Comparison of ENCODE assay signal across 1 cellular context in genomic region chr6:116680880-116681672, GRCh38.
TF ChIP-seq lines count a peak whose summit lies in the region.

Gene KPNA5 (plus strand): TSS chr6:116681211. CDS start chr6:116681335, 124 bp downstream.

TF ChIP-seq in K562, 482 proteins besides CTCF, POLR2A, EP300 and RAD21 (continued from another document and continues in another):
- TF ChIP-seq ZBTB9 (CRISPR knock-in tag; IDR thresholded peaks at IDR 0.05), result peak; percentile 51; the same call in 1 of the 2 replicates
- TF ChIP-seq C11orf30 (IDR thresholded peaks at IDR 0.05; ENCODE audit: low read depth), result no peak; the same call in 1 of the 2 replicates
- TF ChIP-seq, protein P1, sequence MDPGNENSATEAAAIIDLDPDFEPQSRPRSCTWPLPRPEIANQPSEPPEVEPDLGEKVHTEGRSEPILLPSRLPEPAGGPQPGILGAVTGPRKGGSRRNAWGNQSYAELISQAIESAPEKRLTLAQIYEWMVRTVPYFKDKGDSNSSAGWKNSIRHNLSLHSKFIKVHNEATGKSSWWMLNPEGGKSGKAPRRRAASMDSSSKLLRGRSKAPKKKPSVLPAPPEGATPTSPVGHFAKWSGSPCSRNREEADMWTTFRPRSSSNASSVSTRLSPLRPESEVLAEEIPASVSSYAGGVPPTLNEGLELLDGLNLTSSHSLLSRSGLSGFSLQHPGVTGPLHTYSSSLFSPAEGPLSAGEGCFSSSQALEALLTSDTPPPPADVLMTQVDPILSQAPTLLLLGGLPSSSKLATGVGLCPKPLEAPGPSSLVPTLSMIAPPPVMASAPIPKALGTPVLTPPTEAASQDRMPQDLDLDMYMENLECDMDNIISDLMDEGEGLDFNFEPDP (CRISPR knock-in tag; IDR thresholded peaks at IDR 0.05), result no peak
- TF ChIP-seq NFXL1 (CRISPR knock-in tag; IDR thresholded peaks at IDR 0.05), result no peak
- peak; percentile 11; the same call in 1 of the 2 replicates for TF ChIP-seq RFX1 (IDR thresholded peaks at IDR 0.05)
- TF ChIP-seq ZNF785 (CRISPR knock-in tag; IDR thresholded peaks at IDR 0.05), result no peak
- TF ChIP-seq RBM14 (IDR thresholded peaks at IDR 0.05; ENCODE audit: borderline replicate concordance, insufficient read depth, low read depth, low read length), result no peak
- peak in 1 of 2 experiments; percentile 49; a peak in 1 of 4 replicates for TF ChIP-seq UBTF (IDR thresholded peaks at IDR 0.05; ENCODE audit: borderline replicate concordance in 1 of 2, low read depth in 2 of 2, low read length in 2 of 2)
- peak; percentile 73 for TF ChIP-seq CTBP1 (IDR thresholded peaks at IDR 0.05; ENCODE audit: borderline replicate concordance)
- TF ChIP-seq RB1 (IDR thresholded peaks at IDR 0.05; ENCODE audit: low read depth), result peak; percentile 79
- TF ChIP-seq FIP1L1 (IDR thresholded peaks at IDR 0.05; ENCODE audit: low read depth, low read length, poor library complexity, severe bottlenecking), result peak; percentile 63
- peak; percentile 32 for TF ChIP-seq HMGN3 (IDR thresholded peaks at IDR 0.05; ENCODE audit: borderline replicate concordance, extremely low read depth, insufficient read length, low read depth, low read length)
- TF ChIP-seq CLOCK (CRISPR knock-in tag; IDR thresholded peaks at IDR 0.05; ENCODE audit: borderline replicate concordance), result no peak
- 0 out of 2 replicates have a peak, but pooled peaks have one; percentile 60 for TF ChIP-seq FOXP1 (CRISPR knock-in tag; IDR thresholded peaks at IDR 0.05)
- TF ChIP-seq TEAD1 (CRISPR knock-in tag; IDR thresholded peaks at IDR 0.05), result 0 out of 4 replicates have a peak, but pooled peaks of 1 of the 2 experiments have one; percentile 65
- no peak; the same call in 1 of the 2 replicates for TF ChIP-seq GTF2E2 (tag; IDR thresholded peaks at IDR 0.05)
- 0 out of 2 replicates have a peak, but pooled peaks have one; percentile 41 for TF ChIP-seq GTF2F1 (IDR thresholded peaks at IDR 0.05; ENCODE audit: low read depth, low read length)
- TF ChIP-seq, protein P2, sequence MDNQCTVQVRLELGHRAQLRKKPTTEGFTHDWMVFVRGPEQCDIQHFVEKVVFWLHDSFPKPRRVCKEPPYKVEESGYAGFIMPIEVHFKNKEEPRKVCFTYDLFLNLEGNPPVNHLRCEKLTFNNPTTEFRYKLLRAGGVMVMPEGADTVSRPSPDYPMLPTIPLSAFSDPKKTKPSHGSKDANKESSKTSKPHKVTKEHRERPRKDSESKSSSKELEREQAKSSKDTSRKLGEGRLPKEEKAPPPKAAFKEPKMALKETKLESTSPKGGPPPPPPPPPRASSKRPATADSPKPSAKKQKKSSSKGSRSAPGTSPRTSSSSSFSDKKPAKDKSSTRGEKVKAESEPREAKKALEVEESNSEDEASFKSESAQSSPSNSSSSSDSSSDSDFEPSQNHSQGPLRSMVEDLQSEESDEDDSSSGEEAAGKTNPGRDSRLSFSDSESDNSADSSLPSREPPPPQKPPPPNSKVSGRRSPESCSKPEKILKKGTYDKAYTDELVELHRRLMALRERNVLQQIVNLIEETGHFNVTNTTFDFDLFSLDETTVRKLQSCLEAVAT (IDR thresholded peaks at IDR 0.05), result no peak
- no peak for TF ChIP-seq ZNF232 (CRISPR knock-in tag; IDR thresholded peaks at IDR 0.05)
- TF ChIP-seq TAF9B (IDR thresholded peaks at IDR 0.05; ENCODE audit: partially characterized antibody), result peak; percentile 45
- no peak for TF ChIP-seq MAFG (tag; conservative IDR thresholded peaks at IDR 0.05)
- peak; percentile 94 for TF ChIP-seq POLR2AphosphoS5 (IDR thresholded peaks at IDR 0.05; ENCODE audit: control insufficient read depth, insufficient read depth, low read depth, low read length)
- TF ChIP-seq ETS1 (conservative IDR thresholded peaks at IDR 0.05; ENCODE audit: control insufficient read depth, low read depth, low read length), result peak; percentile 56; the same call in 1 of the 2 replicates
- 0 out of 2 replicates have a peak, but pooled peaks have one; percentile 5 for TF ChIP-seq PHF21A (IDR thresholded peaks at IDR 0.05; ENCODE audit: borderline replicate concordance, low read depth)
- peak; percentile 99 for TF ChIP-seq HNRNPLL (IDR thresholded peaks at IDR 0.05; ENCODE audit: low read depth, low read length, poor library complexity, severe bottlenecking)
- TF ChIP-seq POLR2B (IDR thresholded peaks at IDR 0.05; ENCODE audit: low read depth, partially characterized antibody), result peak; percentile 93
- 0 out of 2 replicates have a peak, but pooled peaks have one; percentile 12 for TF ChIP-seq CBX5 (IDR thresholded peaks at IDR 0.05; ENCODE audit: borderline replicate concordance, low read depth)
- TF ChIP-seq LEF1 (IDR thresholded peaks at IDR 0.05), result no peak
- no peak for TF ChIP-seq ASH1L (IDR thresholded peaks at IDR 0.05; ENCODE audit: borderline replicate concordance, low read depth, partially characterized antibody)
- TF ChIP-seq ZNF24 (IDR thresholded peaks at IDR 0.05), result peak; percentile 96
- peak; percentile 95 for TF ChIP-seq POLR2G (IDR thresholded peaks at IDR 0.05; ENCODE audit: low read depth, low read length)
- TF ChIP-seq FOXA3 (CRISPR knock-in tag; conservative IDR thresholded peaks at IDR 0.05 in 1 of 2, IDR thresholded peaks at IDR 0.05 in 1 of 2), result 0 out of 4 replicates have a peak, but pooled peaks of 1 of the 2 experiments have one; percentile 21
- TF ChIP-seq, protein P3, sequence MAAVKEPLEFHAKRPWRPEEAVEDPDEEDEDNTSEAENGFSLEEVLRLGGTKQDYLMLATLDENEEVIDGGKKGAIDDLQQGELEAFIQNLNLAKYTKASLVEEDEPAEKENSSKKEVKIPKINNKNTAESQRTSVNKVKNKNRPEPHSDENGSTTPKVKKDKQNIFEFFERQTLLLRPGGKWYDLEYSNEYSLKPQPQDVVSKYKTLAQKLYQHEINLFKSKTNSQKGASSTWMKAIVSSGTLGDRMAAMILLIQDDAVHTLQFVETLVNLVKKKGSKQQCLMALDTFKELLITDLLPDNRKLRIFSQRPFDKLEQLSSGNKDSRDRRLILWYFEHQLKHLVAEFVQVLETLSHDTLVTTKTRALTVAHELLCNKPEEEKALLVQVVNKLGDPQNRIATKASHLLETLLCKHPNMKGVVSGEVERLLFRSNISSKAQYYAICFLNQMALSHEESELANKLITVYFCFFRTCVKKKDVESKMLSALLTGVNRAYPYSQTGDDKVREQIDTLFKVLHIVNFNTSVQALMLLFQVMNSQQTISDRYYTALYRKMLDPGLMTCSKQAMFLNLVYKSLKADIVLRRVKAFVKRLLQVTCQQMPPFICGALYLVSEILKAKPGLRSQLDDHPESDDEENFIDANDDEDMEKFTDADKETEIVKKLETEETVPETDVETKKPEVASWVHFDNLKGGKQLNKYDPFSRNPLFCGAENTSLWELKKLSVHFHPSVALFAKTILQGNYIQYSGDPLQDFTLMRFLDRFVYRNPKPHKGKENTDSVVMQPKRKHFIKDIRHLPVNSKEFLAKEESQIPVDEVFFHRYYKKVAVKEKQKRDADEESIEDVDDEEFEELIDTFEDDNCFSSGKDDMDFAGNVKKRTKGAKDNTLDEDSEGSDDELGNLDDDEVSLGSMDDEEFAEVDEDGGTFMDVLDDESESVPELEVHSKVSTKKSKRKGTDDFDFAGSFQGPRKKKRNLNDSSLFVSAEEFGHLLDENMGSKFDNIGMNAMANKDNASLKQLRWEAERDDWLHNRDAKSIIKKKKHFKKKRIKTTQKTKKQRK (IDR thresholded peaks at IDR 0.05; ENCODE audit: borderline replicate concordance, low read depth, low read length), result no peak
- TF ChIP-seq TAF7 (tag; IDR thresholded peaks at IDR 0.05), result peak; percentile 15; the same call in 1 of the 2 replicates
- TF ChIP-seq, protein P4, sequence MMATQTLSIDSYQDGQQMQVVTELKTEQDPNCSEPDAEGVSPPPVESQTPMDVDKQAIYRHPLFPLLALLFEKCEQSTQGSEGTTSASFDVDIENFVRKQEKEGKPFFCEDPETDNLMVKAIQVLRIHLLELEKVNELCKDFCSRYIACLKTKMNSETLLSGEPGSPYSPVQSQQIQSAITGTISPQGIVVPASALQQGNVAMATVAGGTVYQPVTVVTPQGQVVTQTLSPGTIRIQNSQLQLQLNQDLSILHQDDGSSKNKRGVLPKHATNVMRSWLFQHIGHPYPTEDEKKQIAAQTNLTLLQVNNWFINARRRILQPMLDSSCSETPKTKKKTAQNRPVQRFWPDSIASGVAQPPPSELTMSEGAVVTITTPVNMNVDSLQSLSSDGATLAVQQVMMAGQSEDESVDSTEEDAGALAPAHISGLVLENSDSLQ (IDR thresholded peaks at IDR 0.05), result peak; percentile 91
- TF ChIP-seq TARDBP (IDR thresholded peaks at IDR 0.05), result 0 out of 2 replicates have a peak, but pooled peaks have one; percentile 29
- TF ChIP-seq ZNF511 (CRISPR knock-in tag; IDR thresholded peaks at IDR 0.05), result peak; percentile 43; the same call in 1 of the 2 replicates
- peak; percentile 72 for TF ChIP-seq GABPB1 (CRISPR knock-in tag; IDR thresholded peaks at IDR 0.05)
- no peak for TF ChIP-seq ZNF146 (CRISPR knock-in tag; IDR thresholded peaks at IDR 0.05; ENCODE audit: unreplicated experiment)
- peak in 1 of 2 experiments; percentile 64; a peak in 2 of 4 replicates for TF ChIP-seq MAZ (CRISPR knock-in tag; conservative IDR thresholded peaks at IDR 0.05 in 1 of 2, IDR thresholded peaks at IDR 0.05 in 1 of 2)
- peak; percentile 46; the same call in 1 of the 2 replicates for TF ChIP-seq BRD4 (IDR thresholded peaks at IDR 0.05)
- TF ChIP-seq ZNF699 (CRISPR knock-in tag; IDR thresholded peaks at IDR 0.05; ENCODE audit: insufficient replicate concordance), result no peak
- TF ChIP-seq, protein P5, sequence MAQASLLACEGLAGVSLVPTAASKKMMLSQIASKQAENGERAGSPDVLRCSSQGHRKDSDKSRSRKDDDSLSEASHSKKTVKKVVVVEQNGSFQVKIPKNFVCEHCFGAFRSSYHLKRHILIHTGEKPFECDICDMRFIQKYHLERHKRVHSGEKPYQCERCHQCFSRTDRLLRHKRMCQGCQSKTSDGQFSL (CRISPR knock-in tag; IDR thresholded peaks at IDR 0.05), result 0 out of 2 replicates have a peak, but pooled peaks have one; percentile 35
- TF ChIP-seq, protein P5 (tag; IDR thresholded peaks at IDR 0.05), result no peak
